ENCODE assay signal across 29 cellular contexts in genomic region chr7:25369794-25370193, GRCh38.
DNase-seq lines count a peak whose midpoint lies in the region; FAIRE-seq and TF ChIP-seq lines count a peak whose summit lies in the region.
"Had no signal": no experiment of that assay in that cellular context is flagged by ENCODE, and none has a peak within 500 bp of the region (broad histone marks: within the 10 kb centered on the region; RNA-seq: fewer than 3 reads in every experiment).

No MANE protein-coding gene starts in this region.

- H3K4me3 Mint-ChIP-seq in brain, result no peak overlapping the region
- H3K4me3 Mint-ChIP-seq: activated CD4-positive, alpha-beta memory T cell treated with anti-CD3 and anti-CD28 coated beads for 36 hours; activated naive CD4-positive, alpha-beta T cell treated with anti-CD3 and anti-CD28 coated beads, Interleukin-2, amount 10 ng/mL, durations not matched to agents 7 days and 5 days; CD14-positive monocyte; effector memory CD8-positive, alpha-beta T cell; type B pancreatic cell had no signal

- peaks cover 18% of the 10 kb centered on the region for H3K4me1 Mint-ChIP-seq in brain
- H3K4me1 Mint-ChIP-seq: activated naive CD4-positive, alpha-beta T cell treated with anti-CD3 and anti-CD28 coated beads, Interleukin-2, amount 10 ng/mL, durations not matched to agents 7 days and 5 days; CD14-positive monocyte had no signal

- H3K27me3 ChIP-seq in uterus, result no peaks in the 10 kb centered on the region
- H3K27me3 ChIP-seq: hepatocyte, SJCRH30 had no signal

- peaks cover 12% of the 10 kb centered on the region for H3K36me3 Mint-ChIP-seq in brain
- H3K36me3 Mint-ChIP-seq: activated CD4-positive, alpha-beta memory T cell treated with anti-CD3 and anti-CD28 coated beads for 36 hours; activated naive CD4-positive, alpha-beta T cell treated with anti-CD3 and anti-CD28 coated beads, Interleukin-2, amount 10 ng/mL, durations not matched to agents 7 days and 5 days; CD14-positive monocyte had no signal

- H3K27ac ChIP-seq in uterus, result peak overlapping the region; percentile 8 to 59
- H3K27ac ChIP-seq: 22Rv1, coronary artery, hepatocyte, neutrophil, SJCRH30 had no signal

- H3K4me1 ChIP-seq in uterus, result peaks cover 0 to 5% of the 10 kb centered on the region in 2 donors
- H3K4me1 ChIP-seq: SJCRH30 had no signal

- DNase-seq in DMS 273 (lab: John Stamatoyannopoulos, UW; ENCODE audit: unreplicated experiment), result peak; percentile 23
- DNase-seq in DMS 273 treated with DMSO at 0.1 percent for 48 hours (lab: John Stamatoyannopoulos, UW), result no peak
- DNase-seq in mucosa of gallbladder (ENCODE audit: low spot score), result peak; percentile 30
- peak; percentile 75 to 86 for DNase-seq in uterus
- no peak for DNase-seq in HTR-8/SVneo (ENCODE audit: insufficient read length, low spot score)
- no peak for DNase-seq in LoVo (ENCODE audit: low spot score)
- DNase-seq in NCI-H1048 (lab: John Stamatoyannopoulos, UW), result no peak
- DNase-seq: activated CD4-positive, alpha-beta memory T cell treated with anti-CD3 and anti-CD28 coated beads for 36 hours; activated CD8-positive, alpha-beta memory T cell treated with anti-CD3 and anti-CD28 coated beads, Interleukin-2, amount 50 U/mL, for 4 hours; activated naive CD4-positive, alpha-beta T cell treated with anti-CD3 and anti-CD28 coated beads, Interleukin-2, amount 10 ng/mL, durations not matched to agents 7 days and 5 days; effector memory CD8-positive, alpha-beta T cell; erythroblast; mesendoderm; MM.1S; NCI-H1436; NCI-H524; NK-92 treated with Interleukin-12 subunit alpha and Interleukin-12 subunit beta, amount 100 ng/mL, for 24 hours; SJCRH30; stimulated activated CD4-positive, alpha-beta T cell treated with anti-CD3 and anti-CD28 coated beads, Interleukin-4, amount 100 ng/mL, for 1 hour had no signal

- no peak for TF ChIP-seq POLR2A in uterus (IDR thresholded peaks at IDR 0.05)

- peaks cover 3% of the 10 kb centered on the region for H3K27me3 Mint-ChIP-seq in brain

- H3K4me3 ChIP-seq in uterus, result no peak overlapping the region
- H3K4me3 ChIP-seq: coronary artery, hepatocyte, K562, SJCRH30 had no signal

- H3K36me3 ChIP-seq in uterus, result no peaks in the 10 kb centered on the region
- H3K36me3 ChIP-seq: neutrophil, SJCRH30 had no signal

- H3K27ac Mint-ChIP-seq in brain, result peak overlapping the region in 4 of 5 experiments; percentile 2 to 96 (median 48)
- H3K27ac Mint-ChIP-seq: activated CD4-positive, alpha-beta memory T cell treated with anti-CD3 and anti-CD28 coated beads for 36 hours; activated naive CD4-positive, alpha-beta T cell treated with anti-CD3 and anti-CD28 coated beads, Interleukin-2, amount 10 ng/mL, durations not matched to agents 7 days and 5 days; CD14-positive monocyte; effector memory CD8-positive, alpha-beta T cell; type B pancreatic cell had no signal

- intact Hi-C loops in uterus (cut with DNase I; ENCODE audit: low total_unique reads), result no loop called here

- H3K9me3 Mint-ChIP-seq in brain, result peaks cover 27 to 45% (median 30%) of the 10 kb centered on the region in 5 experiments
- H3K9me3 Mint-ChIP-seq: effector memory CD8-positive, alpha-beta T cell had no signal

- peaks cover 0 to 10% of the 10 kb centered on the region in 2 donors for H3K9me3 ChIP-seq in uterus
- H3K9me3 ChIP-seq: SJCRH30 had no signal

- FAIRE-seq in HTR-8/SVneo (lab: Jason Lieb, UNC), result no peak
- FAIRE-seq: bronchial epithelial cell, GM18507, K562 had no signal

- TF ChIP-seq CTCF in brain (conservative IDR thresholded peaks at IDR 0.05) (no peak), uterus (IDR thresholded peaks at IDR 0.05) (no peak)

Comparison
In these comparisons a context has a peak if more than half of its experiments do, and no peak if none do; other contexts are left out.
1. DNase-seq: peak in DMS 273 (single experiment), mucosa of gallbladder (single experiment) and uterus (2 of 2); none in DMS 273 treated with DMSO at 0.1 percent for 48 hours (single experiment), HTR-8/SVneo (single experiment), LoVo (single experiment) and NCI-H1048 (single experiment).